In the genomic region with DNA sequence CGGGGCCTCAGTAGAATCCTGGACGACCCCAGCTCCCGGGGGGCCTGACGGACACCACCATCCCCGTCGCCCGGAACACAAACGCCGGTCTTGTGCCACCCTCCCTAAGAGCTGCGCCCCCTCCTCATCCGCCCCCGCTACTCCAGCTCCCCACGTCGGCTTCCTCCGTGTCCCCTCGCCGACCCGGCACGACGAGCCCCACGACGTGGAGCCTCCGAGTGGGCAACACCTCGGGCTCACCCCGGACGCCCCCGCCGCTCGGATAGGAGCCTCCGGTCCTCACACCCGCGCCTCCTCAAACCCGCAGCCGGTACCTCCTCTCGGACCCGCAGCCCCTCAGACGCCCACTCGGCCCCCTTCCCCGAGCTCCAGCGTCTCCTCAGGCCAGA, we compare ENCODE assay signal across 8 cellular contexts. TPM values are rescaled to one million over a fixed set of nuclear protein-coding genes. Genes with fewer than 3 reads are reported as not detected.
DNase-seq lines count a peak whose midpoint lies in the region; ATAC-seq and TF ChIP-seq lines count a peak whose summit lies in the region.

No MANE protein-coding gene starts in this region.

- no peak for TF ChIP-seq CTCF in OCI-LY7 (conservative IDR thresholded peaks at IDR 0.05; ENCODE audit: low read length)
- TF ChIP-seq CTCF in choroid plexus epithelial cell (conservative IDR thresholded peaks at IDR 0.05; ENCODE audit: low read depth, low read length) = no peak
- TF ChIP-seq CTCF in mesothelial cell of epicardium (IDR thresholded peaks at IDR 0.05; ENCODE audit: unreplicated experiment) = no peak

- H3K4me1 ChIP-seq in OCI-LY7 (ENCODE audit: insufficient read depth, low read length, poor library complexity, severe bottlenecking) = peaks cover 43% of the 10 kb centered on the region

- DNase-seq in activated naive CD4-positive, alpha-beta T cell treated with Interleukin-2 at 50 U/mL for 16 hours = peak; percentile 41
- no peak for DNase-seq in activated naive CD4-positive, alpha-beta T cell (lab: John Stamatoyannopoulos, UW)
- DNase-seq in OCI-LY7 (ENCODE audit: low spot score) = peak; percentile 40
- no peak for DNase-seq in choroid plexus epithelial cell (ENCODE audit: low read depth)
- DNase-seq in mesothelial cell of epicardium (ENCODE audit: low spot score in 2 of 2, unreplicated experiment in 2 of 2) = peak in 1 of 2 experiments; percentile 53
- DNase-seq in NCI-H1417 treated with DMSO at 0.1 percent for 48 hours (lab: John Stamatoyannopoulos, UW) = no peak
- DNase-seq in left lobe of liver (ENCODE audit: low spot score) = no peak
- no peak for DNase-seq in iPS-NIHi7 (ENCODE audit: extremely low spot score)

- H3K4me3 ChIP-seq in OCI-LY7 (ENCODE audit: low read depth, low read length, poor library complexity, severe bottlenecking) (peak overlapping the region; percentile 96), choroid plexus epithelial cell (ENCODE audit: low read depth, low read length) (peak overlapping the region; percentile 84)

- peak overlapping the region; percentile 98 for H3K4me2 ChIP-seq in OCI-LY7 (ENCODE audit: low read length)

- H3K36me3 ChIP-seq in OCI-LY7 (ENCODE audit: insufficient read depth, low read length) = no peaks in the 10 kb centered on the region

- peaks cover 37% of the 10 kb centered on the region for H4K20me1 ChIP-seq in OCI-LY7 (ENCODE audit: insufficient read depth, low read length)

- no peaks in the 10 kb centered on the region for H3K9me3 Mint-ChIP-seq in mesothelial cell of epicardium

- H3K27ac Mint-ChIP-seq in mesothelial cell of epicardium = peak overlapping the region; percentile 89

- no TSS peak for BruUV-seq in OCI-LY7 (replicated peaks; lab: Mats Ljungman, UMichigan)

- H3K36me3 Mint-ChIP-seq in mesothelial cell of epicardium = no peaks in the 10 kb centered on the region

- no peak overlapping the region; the same call in 1 of the 2 replicates for H2AFZ ChIP-seq in OCI-LY7 (ENCODE audit: low read length)

- H3K4me3 Mint-ChIP-seq in mesothelial cell of epicardium = peak overlapping the region; percentile 83

- intact Hi-C loops in OCI-LY7 (cut with micrococcal nuclease; ENCODE audit: unreplicated experiment) = loop anchor here (5.0 to 10.0 kb wide), 2 partner anchors 348 to 850 kb away; partner anchors contain the start of gene ADPGK

- H3K79me2 ChIP-seq in OCI-LY7 (ENCODE audit: insufficient read depth, low read depth, low read length) = peaks cover 51% of the 10 kb centered on the region

- POLR2A ChIA-PET in OCI-LY7 (lab: Charles Lee) = interaction anchor here (0.6 to 6.0 kb wide), 3 partner anchors 15 to 263 kb away, joined by 3 to 57 read pairs (median 4); no protein-coding TSS in a partner anchor

- H3K9me3 ChIP-seq in OCI-LY7 (ENCODE audit: low read length) = no peaks in the 10 kb centered on the region

- H3K27me3 Mint-ChIP-seq in mesothelial cell of epicardium (ENCODE audit: low read depth) = peaks cover 2% of the 10 kb centered on the region

- CTCF ChIA-PET in OCI-LY7 (lab: Charles Lee; ENCODE audit: unreplicated experiment) = no interaction called here

- H3K27ac ChIP-seq in OCI-LY7 (ENCODE audit: low read depth, low read length, poor library complexity, severe bottlenecking) = no peak overlapping the region

- H3K9me2 ChIP-seq in OCI-LY7 (ENCODE audit: insufficient read depth, low read length) = no peaks in the 10 kb centered on the region

- no peak for ATAC-seq in left lobe of liver

- H3K4me1 Mint-ChIP-seq in mesothelial cell of epicardium = peaks cover 57% of the 10 kb centered on the region

RNA-seq across cellular contexts. Expression of gene NPTN, which starts 0.5 kb away (rescaled TPM):
- 36.0 and 41.5 TPM in 2 replicates for total RNA-seq in OCI-LY7 (2014; rRNA removed; shearing (Covaris generic))
- total RNA-seq in OCI-LY7 (2022) = 36.6 and 43.2 TPM in 2 replicates
- 102 to 116 TPM (median 109 TPM) in 3 replicates for total RNA-seq in mesothelial cell of epicardium
- 24.2 TPM for total RNA-seq in left lobe of liver

RNA-seq across cellular contexts. Expression of gene CD276, which starts 51.5 kb away (rescaled TPM):
- total RNA-seq in OCI-LY7 (2014; rRNA removed; shearing (Covaris generic)) = not detected in 2 replicates
- total RNA-seq in OCI-LY7 (2022) = not detected in 2 replicates
- 174 to 179 TPM (median 178 TPM) in 3 replicates for total RNA-seq in mesothelial cell of epicardium
- total RNA-seq in left lobe of liver = 20.5 TPM

Comparison
In these comparisons a context has a peak if more than half of its experiments do, and no peak if none do; other contexts are left out.
1. DNase-seq: peak in activated naive CD4-positive, alpha-beta T cell treated with Interleukin-2 at 50 U/mL for 16 hours (single experiment) and OCI-LY7 (single experiment); none in activated naive CD4-positive, alpha-beta T cell (0 of 4), choroid plexus epithelial cell (single experiment), NCI-H1417 treated with DMSO at 0.1 percent for 48 hours (single experiment), left lobe of liver (single experiment) and iPS-NIHi7 (single experiment).
2. RNA of gene CD276, which starts 51.5 kb away (total RNA-seq): 174 to 179 TPM in mesothelial cell of epicardium and 20.5 TPM in left lobe of liver (single experiment); not detected in OCI-LY7; every median in the first group is over 10 times any median in the second.